Comparison of ENCODE assay signal across 30 cellular contexts in genomic region chr3:43400162-43400561, GRCh38.
"Had no signal": no experiment of that assay in that cellular context is flagged by ENCODE, and none has a peak within 500 bp of the region (broad histone marks: within the 10 kb centered on the region; RNA-seq: fewer than 3 reads in every experiment).

No MANE protein-coding gene starts in this region.

- H3K4me3 ChIP-seq: adrenal gland, ascending aorta, colonic mucosa, dorsolateral prefrontal cortex had no signal

- H3K4me1 ChIP-seq: adrenal gland, colonic mucosa had no signal

- H3K9me3 ChIP-seq: adrenal gland, ascending aorta, colonic mucosa had no signal

- H3K27ac ChIP-seq: adrenal gland, ascending aorta, brain microvascular endothelial cell, colonic mucosa had no signal

- H3K4me3 Mint-ChIP-seq: activated CD4-positive, alpha-beta memory T cell treated with anti-CD3 and anti-CD28 coated beads for 36 hours; activated CD4-positive, alpha-beta T cell treated with anti-CD3 and anti-CD28 coated beads for 36 hours; activated CD4-positive, alpha-beta T cell treated with anti-CD3 and anti-CD28 coated beads, Interleukin-2, amount 10 ng/mL, durations not matched to agents 24 days and 14 days; activated CD8-positive, alpha-beta memory T cell treated with anti-CD3 and anti-CD28 coated beads, Interleukin-2, amount 10 ng/mL, durations not matched to agents 7 days and 5 days; activated CD8-positive, alpha-beta T cell treated with anti-CD3 and anti-CD28 coated beads, Interleukin-2, amount 10 ng/mL, durations not matched to agents 7 days and 5 days; activated naive CD4-positive, alpha-beta T cell treated with anti-CD3 and anti-CD28 coated beads, Interleukin-2, amount 10 ng/mL, durations not matched to agents 7 days and 5 days; activated naive CD8-positive, alpha-beta T cell; activated T-helper 1 cell treated with anti-CD3 and anti-CD28 coated beads, Interleukin-12 subunit alpha, Interleukin-12 subunit beta, Interleukin-2, Interleukin-4 antibody, amounts not matched to agents 30 ng/mL and 10 ng/mL and 1 ng/mL, durations not matched to agents 14 hours and 24 hours and 36 hours; endodermal cell had no signal

- H3K4me1 Mint-ChIP-seq: activated CD4-positive, alpha-beta T cell treated with anti-CD3 and anti-CD28 coated beads for 36 hours; activated CD4-positive, alpha-beta T cell treated with anti-CD3 and anti-CD28 coated beads, Interleukin-2, amount 10 ng/mL, durations not matched to agents 24 days and 14 days; activated CD8-positive, alpha-beta memory T cell treated with anti-CD3 and anti-CD28 coated beads, Interleukin-2, amount 10 ng/mL, durations not matched to agents 7 days and 5 days; endodermal cell had no signal

- DNase-seq: activated CD4-positive, alpha-beta memory T cell treated with anti-CD3 and anti-CD28 coated beads for 36 hours; activated CD4-positive, alpha-beta T cell treated with anti-CD3 and anti-CD28 coated beads for 36 hours; activated CD4-positive, alpha-beta T cell treated with anti-CD3 and anti-CD28 coated beads, Interleukin-2, amount 10 ng/mL, durations not matched to agents 24 days and 14 days; activated CD4-positive, CD25-positive, alpha-beta regulatory T cell; activated CD4-positive, CD25-positive, alpha-beta regulatory T cell treated with anti-CD3 and anti-CD28 coated beads, Interleukin-2, amount 50 U/mL, for 72 hours; activated CD8-positive, alpha-beta memory T cell treated with anti-CD3 and anti-CD28 coated beads, Interleukin-2, amount 10 ng/mL, durations not matched to agents 7 days and 5 days; activated CD8-positive, alpha-beta memory T cell treated with anti-CD3 and anti-CD28 coated beads, Interleukin-2, amount 50 U/mL, for 4 hours; activated CD8-positive, alpha-beta T cell treated with anti-CD3 and anti-CD28 coated beads, Interleukin-2, amount 10 ng/mL, durations not matched to agents 7 days and 5 days; activated effector memory CD4-positive, alpha-beta T cell treated with anti-CD3 and anti-CD28 coated beads, Interleukin-2, amount 50 U/mL, for 16 hours; activated naive CD4-positive, alpha-beta T cell treated with anti-CD3 and anti-CD28 coated beads, Interleukin-2, amount 10 ng/mL, durations not matched to agents 7 days and 5 days; activated T-cell treated with anti-CD3 and anti-CD28 coated beads, Interleukin-2, amount 50 U/mL, for 1 hour; activated T-cell treated with anti-CD3 and anti-CD28 coated beads, Interleukin-2, amount 50 U/mL, for 48 hours; adrenal gland; brain microvascular endothelial cell; caudate nucleus; colonic mucosa; dorsolateral prefrontal cortex; effector memory CD4-positive, alpha-beta T cell; endodermal cell; foreskin fibroblast; head of caudate nucleus; T-helper 1 cell; T-helper 2 cell had no signal

- H3K27me3 Mint-ChIP-seq: activated CD4-positive, alpha-beta memory T cell treated with anti-CD3 and anti-CD28 coated beads for 36 hours; activated CD4-positive, alpha-beta T cell treated with anti-CD3 and anti-CD28 coated beads for 36 hours; activated CD8-positive, alpha-beta memory T cell treated with anti-CD3 and anti-CD28 coated beads, Interleukin-2, amount 10 ng/mL, durations not matched to agents 7 days and 5 days; activated naive CD8-positive, alpha-beta T cell had no signal

- FAIRE-seq: bronchial epithelial cell, frontal cortex had no signal

- H3K9me3 Mint-ChIP-seq: activated CD4-positive, alpha-beta memory T cell treated with anti-CD3 and anti-CD28 coated beads for 36 hours; activated CD4-positive, alpha-beta T cell treated with anti-CD3 and anti-CD28 coated beads, Interleukin-2, amount 10 ng/mL, durations not matched to agents 24 days and 14 days; activated naive CD4-positive, alpha-beta T cell treated with anti-CD3 and anti-CD28 coated beads, Interleukin-2, amount 10 ng/mL, durations not matched to agents 7 days and 5 days; activated T-helper 1 cell treated with anti-CD3 and anti-CD28 coated beads, Interleukin-12 subunit alpha, Interleukin-12 subunit beta, Interleukin-2, Interleukin-4 antibody, amounts not matched to agents 30 ng/mL and 10 ng/mL and 1 ng/mL, durations not matched to agents 14 hours and 24 hours and 36 hours; activated T-helper 2 cell treated with anti-CD3 and anti-CD28 coated beads, Interferon-gamma antibody, Interleukin-2, Interleukin-4, amounts not matched to agents 10 μg/mL and 5 μg/mL and 100 μg/mL, durations not matched to agents 14 hours and 24 hours and 36 hours; endodermal cell had no signal

- H3K36me3 Mint-ChIP-seq: activated CD4-positive, alpha-beta memory T cell treated with anti-CD3 and anti-CD28 coated beads for 36 hours; activated CD8-positive, alpha-beta memory T cell treated with anti-CD3 and anti-CD28 coated beads, Interleukin-2, amount 10 ng/mL, durations not matched to agents 7 days and 5 days; activated naive CD4-positive, alpha-beta T cell treated with anti-CD3 and anti-CD28 coated beads, Interleukin-2, amount 10 ng/mL, durations not matched to agents 7 days and 5 days had no signal

- H3K27me3 ChIP-seq: adrenal gland, ascending aorta, brain microvascular endothelial cell, colonic mucosa had no signal

- H3K27ac Mint-ChIP-seq: activated CD4-positive, alpha-beta memory T cell treated with anti-CD3 and anti-CD28 coated beads for 36 hours; activated CD4-positive, alpha-beta T cell treated with anti-CD3 and anti-CD28 coated beads for 36 hours; activated CD4-positive, alpha-beta T cell treated with anti-CD3 and anti-CD28 coated beads, Interleukin-2, amount 10 ng/mL, durations not matched to agents 24 days and 14 days; activated CD8-positive, alpha-beta memory T cell treated with anti-CD3 and anti-CD28 coated beads, Interleukin-2, amount 10 ng/mL, durations not matched to agents 7 days and 5 days; activated CD8-positive, alpha-beta T cell treated with anti-CD3 and anti-CD28 coated beads, Interleukin-2, amount 10 ng/mL, durations not matched to agents 7 days and 5 days; activated naive CD4-positive, alpha-beta T cell treated with anti-CD3 and anti-CD28 coated beads, Interleukin-2, amount 10 ng/mL, durations not matched to agents 7 days and 5 days; activated naive CD8-positive, alpha-beta T cell; activated T-helper 1 cell treated with anti-CD3 and anti-CD28 coated beads, Interleukin-12 subunit alpha, Interleukin-12 subunit beta, Interleukin-2, Interleukin-4 antibody, amounts not matched to agents 30 ng/mL and 10 ng/mL and 1 ng/mL, durations not matched to agents 14 hours and 24 hours and 36 hours; activated T-helper 2 cell treated with anti-CD3 and anti-CD28 coated beads, Interferon-gamma antibody, Interleukin-2, Interleukin-4, amounts not matched to agents 10 μg/mL and 5 μg/mL and 100 μg/mL, durations not matched to agents 14 hours and 24 hours and 36 hours; endodermal cell had no signal

- ATAC-seq: activated CD4-positive, alpha-beta T cell treated with anti-CD3 and anti-CD28 coated beads for 36 hours; activated CD8-positive, alpha-beta memory T cell treated with anti-CD3 and anti-CD28 coated beads, Interleukin-2, amount 10 ng/mL, durations not matched to agents 7 days and 5 days; activated CD8-positive, alpha-beta T cell treated with anti-CD3 and anti-CD28 coated beads, Interleukin-2, amount 10 ng/mL, durations not matched to agents 7 days and 5 days; esophagus mucosa had no signal

- H3K36me3 ChIP-seq: adrenal gland, ascending aorta, brain microvascular endothelial cell, colonic mucosa had no signal
